In the genomic region with DNA sequence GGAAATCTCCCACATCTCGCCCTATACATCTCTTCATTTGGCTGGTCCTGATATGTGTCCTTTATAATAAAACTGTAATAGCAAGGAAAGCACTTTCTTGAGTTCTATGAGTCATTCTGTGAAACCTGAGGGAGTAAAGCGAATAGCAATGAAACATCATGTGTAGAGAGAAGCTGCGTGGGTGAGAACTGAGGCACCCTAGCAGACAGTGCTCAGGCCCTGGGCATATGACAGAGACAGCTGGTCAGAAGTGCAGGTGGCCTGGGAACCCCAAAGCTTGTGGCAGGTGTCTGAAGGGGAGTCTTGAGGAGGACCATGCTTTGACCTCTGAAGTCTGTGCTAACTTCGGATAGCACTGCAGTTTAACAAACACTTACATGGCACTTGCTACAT, we compare ENCODE assay signal across 8 cellular contexts. TPM values are rescaled to one million over a fixed set of nuclear protein-coding genes. Genes with fewer than 3 reads are reported as not detected.
DNase-seq lines count a peak whose midpoint lies in the region; ATAC-seq and TF ChIP-seq lines count a peak whose summit lies in the region.

No MANE protein-coding gene starts in this region.

- ATAC-seq in GM18858 (IDR thresholded peaks at IDR 0.05; ENCODE audit: unreplicated experiment) (peak; percentile 71), HG02678 (IDR thresholded peaks at IDR 0.05; ENCODE audit: unreplicated experiment) (peak; percentile 53)

- WGBS in ovary, 3 donors, result 90 to 93% (median 91%) methylated on average over 4 of the region's 4 CpGs

- H3K9me3 ChIP-seq in neutrophil (no peaks in the 10 kb centered on the region), ovary (no peaks in the 10 kb centered on the region)

- intact Hi-C loops in ovary (cut with DNase I), result no loop called here

- DNase-seq in activated CD4-positive, CD25-positive, alpha-beta regulatory T cell treated with anti-CD3 and anti-CD28 coated beads, Interleukin-2, amount 50 U/mL, for 72 hours, result peak; percentile 50
- DNase-seq in epidermal melanocyte (ENCODE audit: insufficient read length, low spot score) (no peak), ovary (no peak), superior temporal gyrus (ENCODE audit: extremely low spot score) (no peak), mesenteric fat pad (ENCODE audit: low spot score) (no peak)

- H3K36me3 ChIP-seq in neutrophil (peaks cover 10% of the 10 kb centered on the region), ovary (no peaks in the 10 kb centered on the region)

- H3K4me1 ChIP-seq in neutrophil (ENCODE audit: control insufficient read depth in 1 of 2, insufficient read depth in 1 of 2, low read depth in 1 of 2, low read length in 1 of 2) (peaks cover 18 to 33% of the 10 kb centered on the region in 2 experiments), ovary (ENCODE audit: insufficient read depth) (no peaks in the 10 kb centered on the region)

- peak overlapping the region; percentile 81 for H3K27ac ChIP-seq in neutrophil
- no peak overlapping the region for H3K27ac ChIP-seq in ovary

- TF ChIP-seq EP300 in ovary (IDR thresholded peaks at IDR 0.05), result no peak

- no peak for TF ChIP-seq POLR2A in ovary (IDR thresholded peaks at IDR 0.05)

- no peak overlapping the region for H3K4me3 ChIP-seq in neutrophil (ENCODE audit: low read depth in 1 of 2, low read length in 1 of 2)
- no peak overlapping the region for H3K4me3 ChIP-seq in ovary

- TF ChIP-seq CTCF in neutrophil (IDR thresholded peaks at IDR 0.05), result no peak
- no peak for TF ChIP-seq CTCF in ovary (IDR thresholded peaks at IDR 0.05)

- H3K27me3 ChIP-seq in neutrophil (no peaks in the 10 kb centered on the region), ovary (no peaks in the 10 kb centered on the region)

RNA-seq across cellular contexts. Expression of gene BLOC1S5, which starts 1.3 kb away (rescaled TPM):
- total RNA-seq in ovary (10 to 100 TPM in 6 of 7 donors, 1 to 10 TPM in 1; 9.7 to 21.5 (median 15.4) TPM), mesenteric fat pad (10.2 TPM)
- 10 to 100 TPM in 1 of 2 donors, 1 to 10 TPM in 1; 8.8 to 20.3 TPM for polyA plus RNA-seq in ovary

RNA-seq across cellular contexts. Expression of gene EEF1E1, which starts 36.8 kb away (rescaled TPM):
- total RNA-seq in ovary (10 to 100 TPM; 13.1 to 30.1 (median 19.9) TPM), mesenteric fat pad (12.7 TPM)
- polyA plus RNA-seq in ovary, result 10 to 100 TPM; 17.9 to 22.8 TPM
